Comparison of ENCODE assay signal across 1 cellular context in genomic region chr17:81254955-81255717, GRCh38.
TF ChIP-seq lines count a peak whose summit lies in the region.

No MANE protein-coding gene starts in this region.

TF ChIP-seq in HEK293, 187 proteins besides CTCF, POLR2A, EP300 and RAD21 (continued from another document and continues in another):
- no peak for TF ChIP-seq ZNF596 (tag by site-specific recombination; IDR thresholded peaks at IDR 0.05)
- no peak for TF ChIP-seq ZNF560 (tag by site-specific recombination; IDR thresholded peaks at IDR 0.05; ENCODE audit: borderline replicate concordance)
- no peak for TF ChIP-seq ZNF514 (tag by site-specific recombination; IDR thresholded peaks at IDR 0.05)
- TF ChIP-seq ZNF501 (tag by site-specific recombination; IDR thresholded peaks at IDR 0.05): 0 out of 2 replicates have a peak, but pooled peaks have one; percentile 23
- peak; percentile 35 for TF ChIP-seq ZBTB17 (tag by site-specific recombination; IDR thresholded peaks at IDR 0.05)
- no peak for TF ChIP-seq ZSCAN5A (tag by site-specific recombination; IDR thresholded peaks at IDR 0.05)
- peak; percentile 67; the same call in 1 of the 2 replicates for TF ChIP-seq ZNF423 (tag by site-specific recombination; IDR thresholded peaks at IDR 0.05)
- TF ChIP-seq ZNF645 (tag by site-specific recombination; IDR thresholded peaks at IDR 0.05): no peak
- no peak for TF ChIP-seq ZNF114 (tag by site-specific recombination; IDR thresholded peaks at IDR 0.05)
- peak; percentile 52 for TF ChIP-seq ZBTB11 (tag by site-specific recombination; conservative IDR thresholded peaks at IDR 0.05; ENCODE audit: low read depth)
- TF ChIP-seq SP2 (tag by site-specific recombination; IDR thresholded peaks at IDR 0.05): no peak; the same call in 1 of the 2 replicates
- no peak for TF ChIP-seq OSR2 (tag by site-specific recombination; IDR thresholded peaks at IDR 0.05)
- TF ChIP-seq ZSCAN30 (tag by site-specific recombination; IDR thresholded peaks at IDR 0.05): no peak
- no peak for TF ChIP-seq ZNF121 (tag by site-specific recombination; IDR thresholded peaks at IDR 0.05)
- no peak for TF ChIP-seq ZNF777 (tag by site-specific recombination; IDR thresholded peaks at IDR 0.05; ENCODE audit: borderline replicate concordance)
- peak; percentile 82 for TF ChIP-seq ZIC2 (tag by site-specific recombination; IDR thresholded peaks at IDR 0.05)
- peak; percentile 83 for TF ChIP-seq GLIS2 (tag by site-specific recombination; IDR thresholded peaks at IDR 0.05)
- peak; percentile 95 for TF ChIP-seq ZBTB6 (tag by site-specific recombination; IDR thresholded peaks at IDR 0.05)
- TF ChIP-seq ZNF23 (tag by site-specific recombination; IDR thresholded peaks at IDR 0.05; ENCODE audit: borderline replicate concordance): no peak
- no peak for TF ChIP-seq ZNF146 (tag by site-specific recombination; IDR thresholded peaks at IDR 0.05)
- no peak for TF ChIP-seq SCRT1 (tag by site-specific recombination; IDR thresholded peaks at IDR 0.05; ENCODE audit: borderline replicate concordance)
- TF ChIP-seq ZNF600 (tag by site-specific recombination; IDR thresholded peaks at IDR 0.05): peak; percentile 94
- 0 out of 2 replicates have a peak, but pooled peaks have one; percentile 33 for TF ChIP-seq PATZ1 (tag by site-specific recombination; IDR thresholded peaks at IDR 0.05)
- peak; percentile 21; the same call in 1 of the 2 replicates for TF ChIP-seq ZNF335 (tag by site-specific recombination; conservative IDR thresholded peaks at IDR 0.05)
- TF ChIP-seq WT1 (tag by site-specific recombination; IDR thresholded peaks at IDR 0.05): peak; percentile 10; the same call in 1 of the 2 replicates
- TF ChIP-seq ZNF18 (tag by site-specific recombination; IDR thresholded peaks at IDR 0.05): no peak
- TF ChIP-seq HOXC10 (CRISPR knock-in tag; IDR thresholded peaks at IDR 0.05): no peak
- TF ChIP-seq ZBTB20 (tag by site-specific recombination; IDR thresholded peaks at IDR 0.05): peak; percentile 72; the same call in 1 of the 2 replicates
- no peak for TF ChIP-seq ZNF521 (tag by site-specific recombination; IDR thresholded peaks at IDR 0.05)
- TF ChIP-seq ZNF302 (tag by site-specific recombination; IDR thresholded peaks at IDR 0.05; ENCODE audit: low read depth): no peak
- no peak for TF ChIP-seq ZNF112 (tag by site-specific recombination; IDR thresholded peaks at IDR 0.05)
- TF ChIP-seq KLF17 (tag by site-specific recombination; IDR thresholded peaks at IDR 0.05): peak; percentile 27; the same call in 1 of the 2 replicates
- TF ChIP-seq IKZF3 (tag by site-specific recombination; IDR thresholded peaks at IDR 0.05): peak; percentile 88
- no peak for TF ChIP-seq ZNF24 (tag by site-specific recombination; IDR thresholded peaks at IDR 0.05)
- no peak for TF ChIP-seq KLF8 (tag by site-specific recombination; IDR thresholded peaks at IDR 0.05)
- TF ChIP-seq ZNF26 (tag by site-specific recombination; IDR thresholded peaks at IDR 0.05): no peak
- peak; percentile 54 for TF ChIP-seq ZBTB8A (tag by site-specific recombination; IDR thresholded peaks at IDR 0.05)
- peak; percentile 45 for TF ChIP-seq ZBTB26 (tag by site-specific recombination; optimal IDR thresholded peaks at IDR 0.05)
- TF ChIP-seq ZNF426 (tag by site-specific recombination; IDR thresholded peaks at IDR 0.05): no peak
- TF ChIP-seq ZNF341 (tag by site-specific recombination; IDR thresholded peaks at IDR 0.05; ENCODE audit: low read depth): 0 out of 2 replicates have a peak, but pooled peaks have one; percentile 13
- no peak for TF ChIP-seq ZNF670 (tag by site-specific recombination; IDR thresholded peaks at IDR 0.05; ENCODE audit: low read depth)
- no peak for TF ChIP-seq RBAK (tag by site-specific recombination; IDR thresholded peaks at IDR 0.05)
- peak; percentile 54; the same call in 1 of the 2 replicates for TF ChIP-seq KLF9 (tag by site-specific recombination; IDR thresholded peaks at IDR 0.05; ENCODE audit: low read depth)
- TF ChIP-seq ZNF19 (tag by site-specific recombination; IDR thresholded peaks at IDR 0.05; ENCODE audit: low read depth): no peak
- TF ChIP-seq GLIS1 (tag by site-specific recombination; IDR thresholded peaks at IDR 0.05): peak; percentile 93
- TF ChIP-seq AEBP2 (tag by site-specific recombination; IDR thresholded peaks at IDR 0.05; ENCODE audit: borderline replicate concordance): no peak
- TF ChIP-seq OVOL3 (tag by site-specific recombination; IDR thresholded peaks at IDR 0.05): no peak
- no peak for TF ChIP-seq PRDM6 (tag by site-specific recombination; IDR thresholded peaks at IDR 0.05)
- no peak for TF ChIP-seq ZFHX2 (tag by site-specific recombination; conservative IDR thresholded peaks at IDR 0.05)
